Comparison of ENCODE assay signal across 1 cellular context in genomic region chr16:28822520-28823290, GRCh38.
TF ChIP-seq lines count a peak whose summit lies in the region.

TSS of gene ATXN2L (plus strand) at chr16:28822999. CDS start at chr16:28823260, 261 bp downstream.

TF ChIP-seq in GM12878, 131 proteins besides CTCF, POLR2A, EP300 and RAD21 (continued from another document and continues in another):
- TF ChIP-seq ATF2 (IDR thresholded peaks at IDR 0.05; ENCODE audit: low read length) (no peak), POU2F2 (IDR thresholded peaks at IDR 0.05; ENCODE audit: borderline replicate concordance, low read depth, low read length) (peak; percentile 95), YY1 (IDR thresholded peaks at IDR 0.05; ENCODE audit: low read depth, low read length) (peak; percentile 89), KDM1A (IDR thresholded peaks at IDR 0.05; ENCODE audit: borderline replicate concordance) (no peak), RELB (IDR thresholded peaks at IDR 0.05; ENCODE audit: low read depth) (peak; percentile 70), ESRRA (IDR thresholded peaks at IDR 0.05; ENCODE audit: low read length) (no peak), MTA2 (IDR thresholded peaks at IDR 0.05; ENCODE audit: low read depth) (no peak; the same call in 1 of the 2 replicates), E4F1 (IDR thresholded peaks at IDR 0.05; ENCODE audit: borderline replicate concordance, partially characterized antibody) (no peak), ZNF592 (IDR thresholded peaks at IDR 0.05) (no peak), CBX3 (IDR thresholded peaks at IDR 0.05; ENCODE audit: borderline replicate concordance, low read depth) (no peak), PAX8 (IDR thresholded peaks at IDR 0.05) (no peak), ZNF207 (IDR thresholded peaks at IDR 0.05; ENCODE audit: borderline replicate concordance) (peak; percentile 99), SIN3A (IDR thresholded peaks at IDR 0.05; ENCODE audit: low read depth, low read length) (peak; percentile 22; the same call in 1 of the 2 replicates), SMARCA5 (IDR thresholded peaks at IDR 0.05) (peak; percentile 98), IRF5 (IDR thresholded peaks at IDR 0.05; ENCODE audit: borderline replicate concordance) (no peak), BCLAF1 (IDR thresholded peaks at IDR 0.05) (no peak), NRF1 (conservative IDR thresholded peaks at IDR 0.05; ENCODE audit: low read depth, low read length) (peak; percentile 30; the same call in 1 of the 2 replicates), IRF4 (IDR thresholded peaks at IDR 0.05; ENCODE audit: low read depth, low read length) (peak; percentile 86), FOS (IDR thresholded peaks at IDR 0.05; ENCODE audit: borderline replicate concordance, extremely low read depth, insufficient read length) (no peak), BACH1 (IDR thresholded peaks at IDR 0.05; ENCODE audit: borderline replicate concordance) (peak; percentile 94), MYB (IDR thresholded peaks at IDR 0.05; ENCODE audit: borderline replicate concordance, low read depth, low read length) (no peak), CBX5 (IDR thresholded peaks at IDR 0.05; ENCODE audit: low read depth) (no peak; the same call in 1 of the 2 replicates), BCL11A (IDR thresholded peaks at IDR 0.05; ENCODE audit: low read depth, low read length) (peak; percentile 56; the same call in 1 of the 2 replicates), ZNF687 (IDR thresholded peaks at IDR 0.05) (peak; percentile 77), USF2 (IDR thresholded peaks at IDR 0.05; ENCODE audit: borderline replicate concordance, low read depth, low read length) (no peak), HSF1 (IDR thresholded peaks at IDR 0.05; ENCODE audit: low read depth, low read length) (peak; percentile 64; the same call in 1 of the 2 replicates), ZBED1 (IDR thresholded peaks at IDR 0.05; ENCODE audit: borderline replicate concordance) (peak; percentile 91; the same call in 1 of the 2 replicates), SPI1 (IDR thresholded peaks at IDR 0.05; ENCODE audit: borderline replicate concordance, insufficient read depth, low read depth, low read length) (no peak), BRCA1 (IDR thresholded peaks at IDR 0.05; ENCODE audit: low read depth, low read length) (no peak), EGR1 (IDR thresholded peaks at IDR 0.05; ENCODE audit: borderline replicate concordance in 1 of 2, low read depth in 2 of 2, low read length in 2 of 2) (peak; percentile 100), ZZZ3 (IDR thresholded peaks at IDR 0.05; ENCODE audit: control insufficient read depth, insufficient read length, low read depth) (no peak), RFX5 (IDR thresholded peaks at IDR 0.05; ENCODE audit: low read depth, low read length) (peak; percentile 61; the same call in 1 of the 2 replicates), JUNB (IDR thresholded peaks at IDR 0.05) (no peak), MEF2B (IDR thresholded peaks at IDR 0.05; ENCODE audit: partially characterized antibody, poor library complexity, severe bottlenecking) (peak; percentile 65), DPF2 (IDR thresholded peaks at IDR 0.05) (peak; percentile 81), PAX5 (IDR thresholded peaks at IDR 0.05; ENCODE audit: borderline replicate concordance, low read depth, low read length) (peak; percentile 72; the same call in 1 of the 2 replicates), BMI1 (IDR thresholded peaks at IDR 0.05; ENCODE audit: borderline replicate concordance) (no peak), GABPA (IDR thresholded peaks at IDR 0.05; ENCODE audit: low read depth) (0 out of 2 replicates have a peak, but pooled peaks have one; percentile 15), SREBF1 (IDR thresholded peaks at IDR 0.05; ENCODE audit: low read length) (no peak), CREM (IDR thresholded peaks at IDR 0.05; ENCODE audit: low read depth) (peak; percentile 97)
